In the genomic region with DNA sequence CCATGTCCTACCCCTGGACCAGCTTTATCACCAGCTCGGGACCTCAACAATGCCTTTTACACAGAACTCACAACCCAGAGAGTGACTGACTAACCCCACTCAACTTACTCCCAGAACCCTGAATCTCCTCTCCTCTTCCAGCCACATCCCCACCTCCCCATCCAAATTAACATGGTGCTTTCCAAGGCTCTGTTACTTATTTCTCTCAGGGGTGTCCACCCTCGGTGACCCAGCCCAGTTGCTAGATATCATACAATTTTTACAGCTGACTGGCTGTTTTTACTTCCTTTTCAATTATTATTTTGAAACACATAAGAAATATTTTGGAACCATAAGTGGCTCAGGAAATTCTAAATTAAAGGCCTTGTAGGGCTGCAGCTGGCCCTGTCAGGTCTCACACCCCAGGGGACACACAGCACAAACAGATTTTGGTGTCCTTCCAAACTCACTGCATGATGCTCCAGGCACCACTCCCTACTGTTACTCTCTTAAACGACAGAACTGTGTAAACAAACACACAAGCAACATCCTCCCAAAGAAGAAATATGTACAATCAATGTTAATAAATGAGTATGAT, we compare ENCODE assay signal across 20 cellular contexts.
A peak's percentile ranks its signal among the peaks of the same experiment; 100 is the strongest.
DNase-seq lines count a peak whose midpoint lies in the region; ATAC-seq and TF ChIP-seq lines count a peak whose summit lies in the region.
"Had no signal": no experiment of that assay in that cellular context is flagged by ENCODE, and none has a peak within 500 bp of the region (broad histone marks: within the 10 kb centered on the region; RNA-seq: fewer than 3 reads in every experiment).

No MANE protein-coding gene starts in this region.

- DNase-seq in Right ventricle myocardium superior, result peak; percentile 55
- no peak for DNase-seq in cardiac septum (ENCODE audit: low spot score)
- DNase-seq in heart left ventricle, result peak in 3 of 5 donors; percentile 31 to 54 (median 36)
- peak; percentile 73 for DNase-seq in sigmoid colon
- DNase-seq in stimulated activated naive CD8-positive, alpha-beta T cell treated with anti-CD3 and anti-CD28 coated beads, Interleukin-15, amount 100 ng/mL, for 72 hours, result no peak
- DNase-seq in SK-N-SH, result no peak
- DNase-seq: CD8-positive, alpha-beta T cell; DMS53; EL; GM23248; HCEC 1CT; IMR-90; NCI-H1048; NCI-H1436; NCI-H1930; NCI-H2171 treated with DMSO at 0.1 percent for 48 hours; Peyer's patch had no signal

- no peaks in the 10 kb centered on the region for H3K9me2 ChIP-seq in SK-N-SH

- H3K27ac Mint-ChIP-seq in stimulated activated naive CD8-positive, alpha-beta T cell treated with anti-CD3 and anti-CD28 coated beads, Interleukin-15, amount 100 ng/mL, for 72 hours, result no peak overlapping the region
- H3K27ac Mint-ChIP-seq: CD8-positive, alpha-beta T cell had no signal

- POLR2A ChIA-PET in SK-N-SH (lab: Yijun Ruan, JAX), result no interaction called here

- H3K4me1 ChIP-seq in heart left ventricle (peaks cover 0 to 20% (median 0%) of the 10 kb centered on the region in 12 donors), sigmoid colon (no peaks in the 10 kb centered on the region), SK-N-SH (ENCODE audit: control insufficient read depth in 1 of 2, insufficient read depth in 2 of 2, low read depth in 1 of 2, low read length in 1 of 2) (no peaks in the 10 kb centered on the region)
- H3K4me1 ChIP-seq: A549, Peyer's patch had no signal

- peaks cover 0 to 3% (median 0%) of the 10 kb centered on the region in 9 donors for H3K27me3 ChIP-seq in heart left ventricle
- no peaks in the 10 kb centered on the region for H3K27me3 ChIP-seq in sigmoid colon
- no peaks in the 10 kb centered on the region for H3K27me3 ChIP-seq in SK-N-SH (ENCODE audit: insufficient read depth)
- H3K27me3 ChIP-seq: BLaER1, Peyer's patch had no signal

- H3K36me3 ChIP-seq in heart left ventricle (no peaks in the 10 kb centered on the region), sigmoid colon (no peaks in the 10 kb centered on the region), SK-N-SH (replicated peaks in 1 of 2; ENCODE audit: control insufficient read depth in 1 of 2, insufficient read depth in 2 of 2, low read length in 1 of 2) (no peaks in the 10 kb centered on the region)
- H3K36me3 ChIP-seq: BLaER1, Peyer's patch had no signal

- TF ChIP-seq CTCF in heart left ventricle (IDR thresholded peaks at IDR 0.05) (no peak), sigmoid colon (IDR thresholded peaks at IDR 0.05) (no peak), SK-N-SH (IDR thresholded peaks at IDR 0.05) (no peak)

- H4K20me1 ChIP-seq in SK-N-SH (ENCODE audit: insufficient read depth), result no peaks in the 10 kb centered on the region
- H4K20me1 ChIP-seq: BLaER1 had no signal

- no peak overlapping the region for H3K9ac ChIP-seq in SK-N-SH
- H3K9ac ChIP-seq: BLaER1, GM23248 had no signal

- H3K4me3 Mint-ChIP-seq in stimulated activated naive CD8-positive, alpha-beta T cell treated with anti-CD3 and anti-CD28 coated beads, Interleukin-15, amount 100 ng/mL, for 72 hours, result no peak overlapping the region
- H3K4me3 Mint-ChIP-seq: CD8-positive, alpha-beta T cell had no signal

- TF ChIP-seq POLR2A in heart left ventricle (IDR thresholded peaks at IDR 0.05) (no peak), sigmoid colon (IDR thresholded peaks at IDR 0.05) (no peak)

- H3K9me3 Mint-ChIP-seq in stimulated activated naive CD8-positive, alpha-beta T cell treated with anti-CD3 and anti-CD28 coated beads, Interleukin-15, amount 100 ng/mL, for 72 hours, result peaks cover 5 to 39% of the 10 kb centered on the region in 2 donors

- CTCF ChIA-PET in SK-N-SH (lab: Yijun Ruan, JAX), result no interaction called here

- TF ChIP-seq EP300 in sigmoid colon (IDR thresholded peaks at IDR 0.05), result no peak
- no peak for TF ChIP-seq EP300 in SK-N-SH (IDR thresholded peaks at IDR 0.05; ENCODE audit: borderline replicate concordance in 1 of 2, low read depth in 1 of 2, low read length in 1 of 2)

- H3K27me3 Mint-ChIP-seq in stimulated activated naive CD8-positive, alpha-beta T cell treated with anti-CD3 and anti-CD28 coated beads, Interleukin-15, amount 100 ng/mL, for 72 hours, result no peaks in the 10 kb centered on the region

- H3K9me3 ChIP-seq in heart left ventricle (peaks cover 0 to 23% (median 3%) of the 10 kb centered on the region in 12 donors), sigmoid colon (peaks cover 0 to 3% (median 0%) of the 10 kb centered on the region in 4 donors), SK-N-SH (no peaks in the 10 kb centered on the region)
- H3K9me3 ChIP-seq: Peyer's patch had no signal

- no peaks in the 10 kb centered on the region for H3K79me2 ChIP-seq in SK-N-SH (ENCODE audit: insufficient read depth)

- intact Hi-C loops in Right ventricle myocardium superior (cut with DNase I), result no loop called here
- intact Hi-C loops in cardiac septum (cut with DNase I), result no loop called here
- intact Hi-C loops in heart left ventricle (cut with DNase I), result no loop called here
- intact Hi-C loops in sigmoid colon (cut with DNase I), result no loop called here

- peak; percentile 93 for ATAC-seq in Right ventricle myocardium superior (ENCODE audit: poor library complexity)
- peak in 3 of 4 donors; percentile 55 to 89 (median 76) for ATAC-seq in heart left ventricle
- no peak for ATAC-seq in HG02571 (IDR thresholded peaks at IDR 0.05; ENCODE audit: unreplicated experiment)
- ATAC-seq in stimulated activated naive CD8-positive, alpha-beta T cell treated with anti-CD3 and anti-CD28 coated beads, Interleukin-15, amount 100 ng/mL, for 72 hours, result no peak
- ATAC-seq: A549; CD8-positive, alpha-beta T cell had no signal

- H2AFZ ChIP-seq in SK-N-SH (ENCODE audit: low read depth), result no peak overlapping the region
- H2AFZ ChIP-seq: GM23248 had no signal

- no peak overlapping the region for H3K4me2 ChIP-seq in SK-N-SH
- H3K4me2 ChIP-seq: A549, BLaER1 had no signal

- H3K27ac ChIP-seq in heart left ventricle, result peak overlapping the region in 5 of 12 donors; percentile 17 to 53 (median 29)
- no peak overlapping the region for H3K27ac ChIP-seq in sigmoid colon
- H3K27ac ChIP-seq in SK-N-SH (ENCODE audit: low read depth in 2 of 2, low read length in 1 of 2), result no peak overlapping the region
- H3K27ac ChIP-seq: A549, BLaER1, GM23248, Peyer's patch had no signal

- H3K4me3 ChIP-seq in heart left ventricle, result no peak overlapping the region
- no peak overlapping the region for H3K4me3 ChIP-seq in sigmoid colon
- no peak overlapping the region for H3K4me3 ChIP-seq in SK-N-SH (ENCODE audit: low read depth in 2 of 2, low read length in 1 of 2)
- H3K4me3 ChIP-seq: A549, BLaER1, GM23248, Peyer's patch had no signal

- H3F3A ChIP-seq in SK-N-SH (replicated peaks; ENCODE audit: insufficient read depth), result no peaks in the 10 kb centered on the region

- WGBS in heart left ventricle, 4 donors, result 50 to 66% (median 55%) methylated on average over 3 of the region's 3 CpGs
- 59 to 71% methylated on average over 3 of the region's 3 CpGs for WGBS in sigmoid colon, 2 donors
- 16% methylated on average over 3 of the region's 3 CpGs for WGBS in SK-N-SH (ENCODE audit: low lambda C conversion rate)

- no peaks in the 10 kb centered on the region for H3K4me1 Mint-ChIP-seq in stimulated activated naive CD8-positive, alpha-beta T cell treated with anti-CD3 and anti-CD28 coated beads, Interleukin-15, amount 100 ng/mL, for 72 hours

- TF ChIP-seq RAD21 in SK-N-SH (IDR thresholded peaks at IDR 0.05; ENCODE audit: low read length), result no peak

TF ChIP-seq in SK-N-SH, 30 proteins besides CTCF, POLR2A, EP300 and RAD21:
- TF ChIP-seq NFIC (IDR thresholded peaks at IDR 0.05; ENCODE audit: borderline replicate concordance) (no peak), GATA2 (CRISPR knock-in tag; IDR thresholded peaks at IDR 0.05) (no peak), IRF3 (IDR thresholded peaks at IDR 0.05; ENCODE audit: low read depth, low read length) (no peak)

Comparison
In these comparisons a context has a peak if more than half of its experiments do, and no peak if none do; other contexts are left out.
1. DNase-seq: peak in Right ventricle myocardium superior (single experiment), heart left ventricle (3 of 5) and sigmoid colon (single experiment); none in cardiac septum (single experiment), stimulated activated naive CD8-positive, alpha-beta T cell treated with anti-CD3 and anti-CD28 coated beads, Interleukin-15, amount 100 ng/mL, for 72 hours (0 of 2) and SK-N-SH (single experiment).
2. ATAC-seq: peak in Right ventricle myocardium superior (single experiment) and heart left ventricle (3 of 4); none in HG02571 (single experiment) and stimulated activated naive CD8-positive, alpha-beta T cell treated with anti-CD3 and anti-CD28 coated beads, Interleukin-15, amount 100 ng/mL, for 72 hours (single experiment).